Comparison of ENCODE assay signal across 11 cellular contexts in the genomic region with DNA sequence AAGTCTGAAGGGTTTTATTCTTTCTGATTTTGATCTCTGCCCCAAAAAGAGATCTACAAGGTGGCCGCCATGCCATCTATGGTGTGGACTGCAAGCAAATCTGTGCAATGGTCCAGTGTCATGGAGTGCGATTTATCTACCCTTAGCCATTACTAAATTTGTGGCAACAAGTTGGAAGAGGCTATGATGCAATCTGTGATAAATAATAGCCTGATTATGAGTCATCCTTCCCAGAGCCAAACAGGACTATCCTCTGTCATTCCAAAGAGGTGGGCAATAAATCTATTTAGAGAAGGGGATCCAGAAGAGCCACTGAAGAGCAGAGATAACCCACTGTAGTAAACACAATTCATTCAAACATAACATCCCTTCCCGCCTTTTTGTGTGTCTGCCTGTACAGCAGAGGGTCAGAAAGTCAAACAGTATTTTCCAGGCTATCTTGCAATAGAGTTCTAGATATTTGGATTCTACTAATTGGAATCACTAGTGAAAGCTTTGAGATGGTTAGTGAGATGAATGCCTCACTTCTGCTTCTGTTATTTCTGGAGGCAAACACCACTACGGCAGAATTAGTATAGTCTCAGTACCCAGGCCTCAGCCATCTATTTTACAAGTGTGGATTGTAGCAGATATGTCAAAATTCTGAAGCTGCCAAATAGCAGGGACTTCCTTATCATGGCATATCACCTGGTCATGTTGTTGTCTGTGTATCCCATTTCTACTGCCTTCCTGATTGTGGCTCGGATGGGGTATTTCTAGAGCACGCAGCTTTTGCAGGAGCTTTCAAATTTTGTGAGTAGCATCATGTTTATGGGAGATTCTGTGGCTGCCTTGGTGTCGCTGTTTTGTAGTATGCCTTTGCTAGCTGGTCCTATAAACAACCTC.
DNase-seq lines count a peak whose midpoint lies in the region; ATAC-seq and TF ChIP-seq lines count a peak whose summit lies in the region.
"Had no signal": no experiment of that assay in that cellular context is flagged by ENCODE, and none has a peak within 500 bp of the region (broad histone marks: within the 10 kb centered on the region; RNA-seq: fewer than 3 reads in every experiment).

No MANE protein-coding gene starts in this region.

- no peaks in the 10 kb centered on the region for H3K79me2 ChIP-seq in PC-3 (ENCODE audit: low read length)

- peak; percentile 24 for TF ChIP-seq EP300 in ovary (IDR thresholded peaks at IDR 0.05)

- TF ChIP-seq CTCF in PC-3 (conservative IDR thresholded peaks at IDR 0.05; ENCODE audit: low read depth, low read length): no peak
- no peak for TF ChIP-seq CTCF in ovary (IDR thresholded peaks at IDR 0.05)
- TF ChIP-seq CTCF in GM13977 (IDR thresholded peaks at IDR 0.05; ENCODE audit: extremely low read depth, insufficient read depth, missing control alignments): no peak

- DNase-seq in EH (ENCODE audit: low read depth) (peak; percentile 72), PC-3 (peak; percentile 65), ovary (no peak), GM13977 (ENCODE audit: low spot score) (no peak)
- DNase-seq: activated gamma-delta T cell, NCI-H524, substantia nigra had no signal

- intact Hi-C loops in PC-3 (cut with micrococcal nuclease): no loop called here
- intact Hi-C loops in ovary (cut with DNase I): no loop called here

- H3K27ac ChIP-seq in PC-3 (ENCODE audit: low read length) (no peak overlapping the region), esophagus (ENCODE audit: low read depth in 2 of 2, low read length in 1 of 2) (peak overlapping the region; percentile 11 to 20), ovary (no peak overlapping the region)

- 0 out of 2 replicates have a peak overlapping the region, but pooled peaks have one; percentile 22 for H3K4me2 ChIP-seq in PC-3 (ENCODE audit: low read length)

- ATAC-seq in PC-3 (peak; percentile 50), HG02840 (IDR thresholded peaks at IDR 0.05; ENCODE audit: low FRiP score, unreplicated experiment) (no peak), HG03432 (IDR thresholded peaks at IDR 0.05; ENCODE audit: unreplicated experiment) (no peak), HG03135 (IDR thresholded peaks at IDR 0.05; ENCODE audit: unreplicated experiment) (no peak)

- H3F3A ChIP-seq in PC-3 (ENCODE audit: low read length, unreplicated experiment): no peaks in the 10 kb centered on the region

- POLR2A ChIA-PET in PC-3 (lab: Charles Lee; ENCODE audit: unreplicated experiment): no interaction called here

- CTCF ChIA-PET in PC-3 (lab: Charles Lee): interaction anchor here (0.6 kb wide), 1 partner anchor 355 kb away, joined by 4 read pairs; no protein-coding TSS in a partner anchor

- H4K20me1 ChIP-seq in PC-3 (ENCODE audit: low read length): no peaks in the 10 kb centered on the region

- no peaks in the 10 kb centered on the region for H3K9me2 ChIP-seq in PC-3 (replicated peaks; ENCODE audit: low read length)

- WGBS in esophagus, 2 donors: 80 to 81% methylated on average over 7 of the region's 7 CpGs
- WGBS in ovary, 3 donors: 88 to 92% (median 91%) methylated on average over 7 of the region's 7 CpGs

- H3K9ac ChIP-seq in PC-3 (ENCODE audit: low read length): no peak overlapping the region

- peaks cover 10% of the 10 kb centered on the region for H3K4me1 ChIP-seq in PC-3 (ENCODE audit: insufficient read depth, low read length)
- no peaks in the 10 kb centered on the region for H3K4me1 ChIP-seq in esophagus (ENCODE audit: control insufficient read depth in 2 of 2, insufficient read depth in 2 of 2, low read length in 1 of 2)
- H3K4me1 ChIP-seq in ovary (ENCODE audit: insufficient read depth): no peaks in the 10 kb centered on the region

- H3K9me3 ChIP-seq in PC-3 (ENCODE audit: low read length) (no peaks in the 10 kb centered on the region), esophagus (ENCODE audit: control insufficient read depth in 2 of 2, insufficient read depth in 1 of 2, low read depth in 1 of 2, low read length in 1 of 2) (no peaks in the 10 kb centered on the region), ovary (no peaks in the 10 kb centered on the region)

- in situ Hi-C loops in GM13977 (cut with MboI; ENCODE audit: low pct_unique_long_range_greater_than_20kb, low sequenced_read_pairs, unreplicated experiment): no loop called here

- BruUV-seq in PC-3 (replicated peaks; lab: Mats Ljungman, UMichigan): no TSS peak

- H2AFZ ChIP-seq in PC-3 (ENCODE audit: low read length): no peak overlapping the region

- no peak overlapping the region for H3K4me3 ChIP-seq in PC-3 (ENCODE audit: low read length)
- H3K4me3 ChIP-seq in esophagus (ENCODE audit: low read depth in 1 of 2, low read length in 2 of 2): no peak overlapping the region
- no peak overlapping the region for H3K4me3 ChIP-seq in ovary

- H3K27me3 ChIP-seq in PC-3 (ENCODE audit: low read length): no peaks in the 10 kb centered on the region
- no peaks in the 10 kb centered on the region for H3K27me3 ChIP-seq in esophagus (ENCODE audit: control insufficient read depth in 1 of 2, insufficient read depth in 2 of 2, low read length in 2 of 2)
- no peaks in the 10 kb centered on the region for H3K27me3 ChIP-seq in ovary

- TF ChIP-seq POLR2A in ovary (IDR thresholded peaks at IDR 0.05): no peak

- H3K36me3 ChIP-seq in PC-3 (ENCODE audit: low read depth, low read length): no peaks in the 10 kb centered on the region
- H3K36me3 ChIP-seq in esophagus (ENCODE audit: control insufficient read depth in 2 of 2, insufficient read depth in 2 of 2, low read length in 1 of 2): no peaks in the 10 kb centered on the region
- no peaks in the 10 kb centered on the region for H3K36me3 ChIP-seq in ovary

Comparison
In these comparisons a context has a peak if more than half of its experiments do, and no peak if none do; other contexts are left out.
1. DNase-seq: peak in EH (single experiment) and PC-3 (single experiment); none in ovary (0 of 5) and GM13977 (single experiment).
2. H3K27ac ChIP-seq: peak in esophagus (2 of 2); none in PC-3 (single experiment) and ovary (0 of 2).